In genomic region chr10:1736972-1737221, GRCh38 we compare ENCODE assay signal across 11 cellular contexts. TPM values are rescaled to one million over a fixed set of nuclear protein-coding genes. Genes with fewer than 3 reads are reported as not detected.
DNase-seq lines count a peak whose midpoint lies in the region; ATAC-seq and TF ChIP-seq lines count a peak whose summit lies in the region.
"Had no signal": no experiment of that assay in that cellular context is flagged by ENCODE, and none has a peak within 500 bp of the region (broad histone marks: within the 10 kb centered on the region; RNA-seq: fewer than 3 reads in every experiment).

No MANE protein-coding gene starts in this region.

- WGBS in HUES64: 1% methylated on average over 17 of the region's 17 CpGs
- WGBS in esophagus squamous epithelium, 2 donors: 0% methylated on average over 1 to 4 of the region's 17 CpGs
- WGBS in prostate gland: 6% methylated on average over 9 of the region's 17 CpGs

- intact Hi-C loops in esophagus squamous epithelium (cut with DNase I) (no loop called here), prostate gland (cut with DNase I) (no loop called here)

- H3K4me1 ChIP-seq in HUES64 (ENCODE audit: insufficient read depth, low read length) (0 out of 2 replicates have a peak, but pooled peaks cover 3% of the 10 kb centered on the region), esophagus squamous epithelium (peaks cover 5 to 44% (median 8%) of the 10 kb centered on the region in 3 donors), prostate gland (replicated peaks) (peaks cover 4% of the 10 kb centered on the region)

- H3K27ac ChIP-seq in HUES64 (ENCODE audit: low read depth, low read length) (no peak overlapping the region), esophagus squamous epithelium (peak overlapping the region in 3 of 4 donors; percentile 62 to 71 (median 68)), prostate gland (no peak overlapping the region)

- no peak for DNase-seq in esophagus squamous epithelium (lab: John Stamatoyannopoulos, UW)
- DNase-seq in prostate gland (ENCODE audit: low spot score): no peak
- DNase-seq in NCI-H2227 treated with DMSO at 0.1 percent for 48 hours (lab: John Stamatoyannopoulos, UW): no peak
- no peak for DNase-seq in erythroblast (lab: John Stamatoyannopoulos, UW)
- no peak for DNase-seq in GDM1 (lab: John Stamatoyannopoulos, UW)
- DNase-seq: IMR-90; naive thymus-derived CD4-positive, alpha-beta T cell; NCI-H446 treated with DMSO at 0.1 percent for 48 hours had no signal

- H3K4me3 ChIP-seq in HUES64 (ENCODE audit: low read length) (peak overlapping the region; percentile 55), esophagus squamous epithelium (peak overlapping the region; percentile 39 to 60 (median 52)), prostate gland (peak overlapping the region; percentile 14 to 22)

- TF ChIP-seq POLR2A in esophagus squamous epithelium (IDR thresholded peaks at IDR 0.05) (no peak), prostate gland (IDR thresholded peaks at IDR 0.05) (no peak), erythroblast (IDR thresholded peaks at IDR 0.05; ENCODE audit: low read length) (no peak)

- ATAC-seq in GM19023 (IDR thresholded peaks at IDR 0.05; ENCODE audit: unreplicated experiment) (peak; percentile 16), GM21447 (IDR thresholded peaks at IDR 0.05; ENCODE audit: unreplicated experiment) (no peak)
- ATAC-seq: naive thymus-derived CD4-positive, alpha-beta T cell had no signal

- H3K9ac ChIP-seq in HUES64 (ENCODE audit: low read depth, low read length): peak overlapping the region; percentile 14; the same call in 1 of the 2 replicates

- no peaks in the 10 kb centered on the region for H3K36me3 ChIP-seq in HUES64 (ENCODE audit: insufficient read depth, low read length)
- no peaks in the 10 kb centered on the region for H3K36me3 ChIP-seq in esophagus squamous epithelium
- no peaks in the 10 kb centered on the region for H3K36me3 ChIP-seq in prostate gland

- H3K27me3 ChIP-seq in HUES64 (ENCODE audit: insufficient read depth, low read length) (peaks cover 69% of the 10 kb centered on the region), esophagus squamous epithelium (peaks cover 0 to 87% (median 9%) of the 10 kb centered on the region in 4 donors), prostate gland (replicated peaks; ENCODE audit: insufficient read depth) (no peaks in the 10 kb centered on the region)

- TF ChIP-seq CTCF in esophagus squamous epithelium (IDR thresholded peaks at IDR 0.05) (no peak), prostate gland (IDR thresholded peaks at IDR 0.05) (no peak)

- no peaks in the 10 kb centered on the region for H3K9me3 ChIP-seq in HUES64 (ENCODE audit: insufficient read depth, low read depth, low read length)
- no peaks in the 10 kb centered on the region for H3K9me3 ChIP-seq in esophagus squamous epithelium
- H3K9me3 ChIP-seq in prostate gland: no peaks in the 10 kb centered on the region

RNA-seq across cellular contexts. Expression of gene ADARB2, which starts 0.4 kb away (rescaled TPM):
- polyA plus RNA-seq in HUES64 (2013, experiment 1 of 2): 0.55 TPM
- 1.1 TPM for polyA plus RNA-seq in HUES64 (2013, experiment 2 of 2)
- 1 to 10 TPM in 2 of 4 donors, under 1 TPM in 2; 0.21 to 3.5 (median 1.5) TPM for total RNA-seq in esophagus squamous epithelium
- 10 to 100 TPM in 1 of 2 donors, under 1 TPM in 1; 0.36 to 10.5 TPM for total RNA-seq in prostate gland
- total RNA-seq: IMR-90 had no signal
- polyA plus RNA-seq: IMR-90; naive thymus-derived CD4-positive, alpha-beta T cell had no signal

Comparison
In these comparisons a context has a peak if more than half of its experiments do, and no peak if none do; other contexts are left out.
1. H3K27ac ChIP-seq: peak in esophagus squamous epithelium (3 of 4); none in HUES64 (single experiment) and prostate gland (0 of 2).
2. Peak in every context shown above with its lines, with median percentiles within 50 percentile points of each other: H3K4me3 ChIP-seq.